ENCODE assay signal across 8 cellular contexts in the genomic region with DNA sequence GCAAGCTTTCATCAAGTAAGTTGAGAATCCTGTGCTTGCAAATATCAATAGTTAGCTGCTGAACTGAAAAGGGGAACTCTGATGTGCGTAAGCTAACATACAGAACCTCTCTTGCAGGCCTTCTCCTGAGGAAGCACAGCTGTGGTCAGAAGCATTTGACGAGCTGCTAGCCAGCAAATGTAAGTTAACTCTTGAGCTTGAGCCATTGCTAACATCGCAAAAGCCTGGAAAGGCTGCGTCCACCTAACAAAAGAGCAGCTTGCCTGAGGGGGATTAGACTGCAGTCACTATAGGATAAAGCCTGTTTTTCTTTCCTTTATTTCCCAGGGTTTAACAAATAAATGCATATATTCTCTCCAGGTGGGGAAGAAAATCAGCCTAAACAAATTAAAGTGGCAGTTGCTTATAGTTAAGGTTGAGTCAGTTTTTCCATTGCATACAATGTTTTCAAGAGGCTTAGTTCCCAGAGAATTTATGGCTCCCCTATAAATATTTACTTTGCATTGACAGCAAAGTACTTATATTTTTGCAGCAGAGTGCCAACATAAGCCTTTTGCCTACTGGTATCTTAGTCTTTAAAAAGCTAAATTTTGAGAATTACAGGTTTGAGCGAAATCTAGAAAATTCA. TPM values are rescaled to one million over a fixed set of nuclear protein-coding genes. Genes with fewer than 3 reads are reported as not detected.
DNase-seq lines count a peak whose midpoint lies in the region; ATAC-seq and TF ChIP-seq lines count a peak whose summit lies in the region.

No MANE protein-coding gene starts in this region.

- peak overlapping the region; percentile 99 for H3K4me3 Mint-ChIP-seq in T-helper 17 cell

- DNase-seq in T-helper 17 cell (no peak), fibroblast of the aortic adventitia (ENCODE audit: low read depth) (peak; percentile 54), skeletal muscle cell (ENCODE audit: low read depth) (no peak), AG08395 (ENCODE audit: low spot score) (no peak)

- no peaks in the 10 kb centered on the region for H3K27me3 Mint-ChIP-seq in T-helper 17 cell

- no peak for TF ChIP-seq CTCF in fibroblast of the aortic adventitia (IDR thresholded peaks at IDR 0.05; ENCODE audit: insufficient read depth, low read length)

- peaks cover 30% of the 10 kb centered on the region for H3K4me1 Mint-ChIP-seq in T-helper 17 cell

- H3K9me3 ChIP-seq in T-helper 17 cell (ENCODE audit: control insufficient read depth, low read length, poor library complexity, severe bottlenecking): no peaks in the 10 kb centered on the region

- ATAC-seq in GM18498 (IDR thresholded peaks at IDR 0.05; ENCODE audit: unreplicated experiment): peak; percentile 14
- peak; percentile 22 for ATAC-seq in HG02981 (IDR thresholded peaks at IDR 0.05; ENCODE audit: unreplicated experiment)
- ATAC-seq in T-helper 17 cell: no peak
- ATAC-seq in GM18519 (IDR thresholded peaks at IDR 0.05; ENCODE audit: low FRiP score, unreplicated experiment): no peak
- no peak for ATAC-seq in HG03457 (IDR thresholded peaks at IDR 0.05; ENCODE audit: unreplicated experiment)

- H3K4me3 ChIP-seq in fibroblast of the aortic adventitia (ENCODE audit: low read depth, low read length) (peak overlapping the region; percentile 97), skeletal muscle cell (ENCODE audit: low read depth, low read length) (peak overlapping the region; percentile 96)

- H3K27ac Mint-ChIP-seq in T-helper 17 cell: peak overlapping the region; percentile 97

- peaks cover 7% of the 10 kb centered on the region for H3K36me3 Mint-ChIP-seq in T-helper 17 cell (ENCODE audit: low read depth)

RNA-seq across cellular contexts. Expression of a gene that starts 1.5 kb away (rescaled TPM):
- total RNA-seq in T-helper 17 cell (100 to 1,000 TPM; 106 to 122 TPM), fibroblast of the aortic adventitia (ENCODE audit: low replicate concordance) (61.5 and 86.1 TPM in 2 replicates)

Comparison
In these comparisons a context has a peak if more than half of its experiments do, and no peak if none do; other contexts are left out.
1. ATAC-seq: peak in GM18498 (single experiment) and HG02981 (single experiment); none in T-helper 17 cell (single experiment), GM18519 (single experiment) and HG03457 (single experiment).